16 cellular contexts compared by ENCODE assay signal in genomic region chr3:163768048-163768447, GRCh38.
A peak's percentile ranks its signal among the peaks of the same experiment; 100 is the strongest.
DNase-seq lines count a peak whose midpoint lies in the region; ATAC-seq and TF ChIP-seq lines count a peak whose summit lies in the region.
"Had no signal": no experiment of that assay in that cellular context is flagged by ENCODE, and none has a peak within 500 bp of the region (broad histone marks: within the 10 kb centered on the region; RNA-seq: fewer than 3 reads in every experiment).

No MANE protein-coding gene starts in this region.

- H3K4me1 ChIP-seq in HAP-1, result no peaks in the 10 kb centered on the region
- H3K4me1 ChIP-seq: SJCRH30 had no signal

- DNase-seq in GM13977 (ENCODE audit: low spot score), result peak; percentile 9
- no peak for DNase-seq in activated T-cell treated with anti-CD3 and anti-CD28 coated beads, Interleukin-2, amount 50 U/mL, for 4 hours
- DNase-seq in HAP-1 (ENCODE audit: low spot score in 2 of 2), result no peak
- DNase-seq in effector CD4-positive, alpha-beta T cell, result no peak
- DNase-seq: DND-41; GDM1; HFFc6; NCI-H187 treated with DMSO at 0.1 percent for 48 hours; NCI-H69; NK-92 treated with Interleukin-12 subunit alpha and Interleukin-12 subunit beta, amount 100 ng/mL, for 24 hours; PC-9; SJCRH30 had no signal

- no peaks in the 10 kb centered on the region for H3K9me3 ChIP-seq in SU-DHL-6 (ENCODE audit: insufficient read depth, low read length)
- H3K9me3 ChIP-seq in HAP-1, result no peaks in the 10 kb centered on the region
- H3K9me3 ChIP-seq: SJCRH30 had no signal

- H3K9me3 Mint-ChIP-seq in activated T-cell treated with anti-CD3 and anti-CD28 coated beads, Interleukin-2, amount 50 U/mL, for 4 hours, result peaks cover 6% of the 10 kb centered on the region

- no peaks in the 10 kb centered on the region for H3K36me3 Mint-ChIP-seq in activated T-cell treated with anti-CD3 and anti-CD28 coated beads, Interleukin-2, amount 50 U/mL, for 4 hours (ENCODE audit: insufficient read depth)

- in situ Hi-C loops in GM13977 (cut with MboI; ENCODE audit: low pct_unique_long_range_greater_than_20kb, low sequenced_read_pairs, unreplicated experiment), result no loop called here
- in situ Hi-C loops in HAP-1 (cut with MboI; ENCODE audit: low sequenced_read_pairs), result no loop called here

- H3K27me3 ChIP-seq in SU-DHL-6 (ENCODE audit: low read length), result no peaks in the 10 kb centered on the region
- no peaks in the 10 kb centered on the region for H3K27me3 ChIP-seq in HAP-1 (ENCODE audit: low read depth)
- H3K27me3 ChIP-seq: SJCRH30 had no signal

- H3K4me2 ChIP-seq in SU-DHL-6 (ENCODE audit: low read depth, low read length, poor library complexity, severe bottlenecking), result peak overlapping the region; percentile 68

- peak overlapping the region; percentile 52 for H3K9ac ChIP-seq in SU-DHL-6 (ENCODE audit: low read length)

- H3K4me3 ChIP-seq in SU-DHL-6 (ENCODE audit: insufficient read depth, low read length, poor library complexity, severe bottlenecking), result peak overlapping the region; percentile 42
- no peak overlapping the region for H3K4me3 ChIP-seq in HAP-1
- H3K4me3 ChIP-seq: PC-9, SJCRH30 had no signal

- no peak for TF ChIP-seq CTCF in GM13977 (IDR thresholded peaks at IDR 0.05; ENCODE audit: extremely low read depth, insufficient read depth, missing control alignments)
- no peak for TF ChIP-seq CTCF in SU-DHL-6 (IDR thresholded peaks at IDR 0.05; ENCODE audit: insufficient read depth, low read length, poor library complexity, severe bottlenecking)

- H3K36me3 ChIP-seq in SU-DHL-6 (ENCODE audit: low read length) (peaks cover 9% of the 10 kb centered on the region), HAP-1 (replicated peaks) (no peaks in the 10 kb centered on the region)
- H3K36me3 ChIP-seq: SJCRH30 had no signal

- H3K4me3 Mint-ChIP-seq in activated T-cell treated with anti-CD3 and anti-CD28 coated beads, Interleukin-2, amount 50 U/mL, for 4 hours, result no peak overlapping the region
- H3K4me3 Mint-ChIP-seq: HFFc6 had no signal

- peak overlapping the region; percentile 76 for H2AFZ ChIP-seq in SU-DHL-6 (ENCODE audit: low read depth, low read length, severe bottlenecking)

- H3K79me2 ChIP-seq in SU-DHL-6 (ENCODE audit: insufficient read depth, low read length), result no peaks in the 10 kb centered on the region

- H3K27ac ChIP-seq in SU-DHL-6 (ENCODE audit: low read depth, low read length), result peak overlapping the region; percentile 99
- H3K27ac ChIP-seq: C4-2B, PC-9, SJCRH30 had no signal

- peaks cover 31% of the 10 kb centered on the region for H3F3A ChIP-seq in SU-DHL-6 (ENCODE audit: insufficient read depth)

- ATAC-seq in GM21717 (IDR thresholded peaks at IDR 0.05; ENCODE audit: unreplicated experiment) (peak; percentile 47), HG03095 (IDR thresholded peaks at IDR 0.05; ENCODE audit: unreplicated experiment) (peak; percentile 69)
- ATAC-seq in activated T-cell treated with anti-CD3 and anti-CD28 coated beads, Interleukin-2, amount 50 U/mL, for 4 hours, result no peak

- H3K4me1 Mint-ChIP-seq in activated T-cell treated with anti-CD3 and anti-CD28 coated beads, Interleukin-2, amount 50 U/mL, for 4 hours (ENCODE audit: low read depth), result no peaks in the 10 kb centered on the region

- H3K9me2 ChIP-seq in SU-DHL-6 (replicated peaks; ENCODE audit: insufficient read depth, low read length), result no peaks in the 10 kb centered on the region

- no peaks in the 10 kb centered on the region for H3K27me3 Mint-ChIP-seq in activated T-cell treated with anti-CD3 and anti-CD28 coated beads, Interleukin-2, amount 50 U/mL, for 4 hours (ENCODE audit: low read depth)

- H4K20me1 ChIP-seq in SU-DHL-6 (ENCODE audit: low read depth, low read length), result no peaks in the 10 kb centered on the region

Comparison
In these comparisons a context has a peak if more than half of its experiments do, and no peak if none do; other contexts are left out.
1. ATAC-seq: peak in GM21717 (single experiment) and HG03095 (single experiment); none in activated T-cell treated with anti-CD3 and anti-CD28 coated beads, Interleukin-2, amount 50 U/mL, for 4 hours (0 of 2).